26 cellular contexts compared by ENCODE assay signal in the genomic region with DNA sequence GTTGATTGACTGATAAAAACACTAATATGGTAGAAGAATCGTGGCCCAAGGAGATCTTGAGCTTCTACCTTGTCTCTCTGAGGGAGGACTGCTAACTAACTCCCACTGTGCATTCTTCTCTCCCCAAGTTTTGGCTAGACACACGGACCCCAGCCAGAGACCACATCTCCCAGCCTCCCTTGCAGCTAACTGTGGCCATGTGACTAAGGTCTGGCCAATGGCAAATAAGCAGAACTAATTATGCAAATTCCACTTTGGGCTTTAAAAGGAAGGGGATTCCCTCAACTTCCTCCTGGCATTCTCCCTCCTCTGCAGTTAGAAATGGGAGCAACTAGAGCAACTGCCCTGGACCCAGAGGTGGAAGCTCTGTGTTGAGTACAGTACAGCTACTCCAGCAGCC. TPM values are rescaled to one million over a fixed set of nuclear protein-coding genes. Genes with fewer than 3 reads are reported as not detected.
"Had no signal": no experiment of that assay in that cellular context is flagged by ENCODE, and none has a peak within 500 bp of the region (broad histone marks: within the 10 kb centered on the region; RNA-seq: fewer than 3 reads in every experiment).

No MANE protein-coding gene starts in this region.

- H3K27ac ChIP-seq: body of pancreas, cardiac muscle cell, esophagus squamous epithelium, gastrocnemius medialis, testis, uterus had no signal

- H3K4me3 ChIP-seq: body of pancreas, cardiac muscle cell, esophagus squamous epithelium, gastrocnemius medialis, testis, uterus had no signal

- H3K27me3 Mint-ChIP-seq: activated CD4-positive, alpha-beta memory T cell treated with anti-CD3 and anti-CD28 coated beads, Interleukin-2, amount 10 ng/mL, durations not matched to agents 7 days and 5 days; activated CD4-positive, alpha-beta T cell treated with anti-CD3 and anti-CD28 coated beads, Interleukin-2, amount 10 ng/mL, durations not matched to agents 24 days and 14 days; activated naive CD4-positive, alpha-beta T cell treated with anti-CD3 and anti-CD28 coated beads, Interleukin-2, amount 50 U/mL, for 24 hours had no signal

- DNase-seq: activated CD4-positive, alpha-beta memory T cell treated with anti-CD3 and anti-CD28 coated beads, Interleukin-2, amount 10 ng/mL, durations not matched to agents 7 days and 5 days; activated CD4-positive, alpha-beta T cell treated with anti-CD3 and anti-CD28 coated beads, Interleukin-2, amount 10 ng/mL, durations not matched to agents 24 days and 14 days; activated gamma-delta T cell treated with Interleukin-2 at 50 U/mL for 16 hours; anterior cingulate cortex; body of pancreas; cortex of kidney; endodermal cell; esophagus squamous epithelium; gastrocnemius medialis; hippocampal formation; left ventricle myocardium superior; mammary epithelial cell; midbrain; natural killer cell; retina; stimulated activated CD4-positive, alpha-beta T cell treated with anti-CD3 and anti-CD28 coated beads, Interleukin-4, amount 100 ng/mL, for 1 hour; stimulated activated naive CD4-positive, alpha-beta T cell; testis; trophoblast cell; uterus had no signal

- ATAC-seq: activated CD4-positive, CD25-positive, alpha-beta regulatory T cell treated with anti-CD3 and anti-CD28 coated beads, Interleukin-2, amount 50 U/mL, for 24 hours; body of pancreas; gastrocnemius medialis; left ventricle myocardium superior; natural killer cell had no signal

- H3K4me3 Mint-ChIP-seq: activated CD4-positive, alpha-beta memory T cell treated with anti-CD3 and anti-CD28 coated beads, Interleukin-2, amount 10 ng/mL, durations not matched to agents 7 days and 5 days; activated CD4-positive, alpha-beta T cell treated with anti-CD3 and anti-CD28 coated beads, Interleukin-2, amount 10 ng/mL, durations not matched to agents 24 days and 14 days; activated naive CD4-positive, alpha-beta T cell treated with anti-CD3 and anti-CD28 coated beads, Interleukin-2, amount 50 U/mL, for 24 hours; endodermal cell; natural killer cell had no signal

- H3K36me3 Mint-ChIP-seq: activated naive CD4-positive, alpha-beta T cell treated with anti-CD3 and anti-CD28 coated beads, Interleukin-2, amount 50 U/mL, for 24 hours; natural killer cell had no signal

- H3K36me3 ChIP-seq: cardiac muscle cell, esophagus squamous epithelium, gastrocnemius medialis, uterus had no signal

- H3K4me1 Mint-ChIP-seq: activated CD4-positive, alpha-beta memory T cell treated with anti-CD3 and anti-CD28 coated beads, Interleukin-2, amount 10 ng/mL, durations not matched to agents 7 days and 5 days; activated CD4-positive, alpha-beta T cell treated with anti-CD3 and anti-CD28 coated beads, Interleukin-2, amount 10 ng/mL, durations not matched to agents 24 days and 14 days; activated naive CD4-positive, alpha-beta T cell treated with anti-CD3 and anti-CD28 coated beads, Interleukin-2, amount 50 U/mL, for 24 hours; natural killer cell had no signal

- H3K27me3 ChIP-seq: body of pancreas, cardiac muscle cell, gastrocnemius medialis, testis, uterus had no signal

- H3K27ac Mint-ChIP-seq: activated CD4-positive, alpha-beta memory T cell treated with anti-CD3 and anti-CD28 coated beads, Interleukin-2, amount 10 ng/mL, durations not matched to agents 7 days and 5 days; activated CD4-positive, alpha-beta T cell treated with anti-CD3 and anti-CD28 coated beads, Interleukin-2, amount 10 ng/mL, durations not matched to agents 24 days and 14 days; activated naive CD4-positive, alpha-beta T cell treated with anti-CD3 and anti-CD28 coated beads, Interleukin-2, amount 50 U/mL, for 24 hours; endodermal cell; natural killer cell; progenitor cell of endocrine pancreas had no signal

- H3K9me3 ChIP-seq: body of pancreas, esophagus squamous epithelium, testis, uterus had no signal

- H3K9me3 Mint-ChIP-seq: activated CD4-positive, alpha-beta memory T cell treated with anti-CD3 and anti-CD28 coated beads, Interleukin-2, amount 10 ng/mL, durations not matched to agents 7 days and 5 days; activated naive CD4-positive, alpha-beta T cell treated with anti-CD3 and anti-CD28 coated beads, Interleukin-2, amount 50 U/mL, for 24 hours; natural killer cell had no signal

- H3K4me1 ChIP-seq: body of pancreas, esophagus squamous epithelium, gastrocnemius medialis, testis, uterus had no signal

RNA-seq across cellular contexts. Expression of gene BPIFA2, which starts 15.3 kb away (rescaled TPM):
- total RNA-seq: activated CD4-positive, alpha-beta memory T cell treated with anti-CD3 and anti-CD28 coated beads, Interleukin-2, amount 10 ng/mL, durations not matched to agents 7 days and 5 days; activated CD4-positive, alpha-beta T cell treated with anti-CD3 and anti-CD28 coated beads, Interleukin-2, amount 10 ng/mL, durations not matched to agents 24 days and 14 days; body of pancreas; cardiac muscle cell; cerebellum; endodermal cell; esophagus squamous epithelium; gastrocnemius medialis; left ventricle myocardium superior; mammary epithelial cell; natural killer cell; osteoblast; progenitor cell of endocrine pancreas; uterus had no signal
- polyA plus RNA-seq: cardiac muscle cell, mammary epithelial cell had no signal

RNA-seq across cellular contexts. Expression of gene BPIFA3, which starts 33.9 kb away (rescaled TPM):
- total RNA-seq: activated CD4-positive, alpha-beta memory T cell treated with anti-CD3 and anti-CD28 coated beads, Interleukin-2, amount 10 ng/mL, durations not matched to agents 7 days and 5 days; activated CD4-positive, alpha-beta T cell treated with anti-CD3 and anti-CD28 coated beads, Interleukin-2, amount 10 ng/mL, durations not matched to agents 24 days and 14 days; body of pancreas; cardiac muscle cell; cerebellum; endodermal cell; esophagus squamous epithelium; gastrocnemius medialis; left ventricle myocardium superior; mammary epithelial cell; natural killer cell; osteoblast; progenitor cell of endocrine pancreas; uterus had no signal
- polyA plus RNA-seq: cardiac muscle cell, mammary epithelial cell had no signal

RNA-seq across cellular contexts. Expression of gene BPIFA1, which starts 52.5 kb away (rescaled TPM):
- total RNA-seq: activated CD4-positive, alpha-beta memory T cell treated with anti-CD3 and anti-CD28 coated beads, Interleukin-2, amount 10 ng/mL, durations not matched to agents 7 days and 5 days; activated CD4-positive, alpha-beta T cell treated with anti-CD3 and anti-CD28 coated beads, Interleukin-2, amount 10 ng/mL, durations not matched to agents 24 days and 14 days; body of pancreas; cardiac muscle cell; cerebellum; esophagus squamous epithelium; gastrocnemius medialis; left ventricle myocardium superior; mammary epithelial cell; natural killer cell; osteoblast; progenitor cell of endocrine pancreas; testis; uterus had no signal
- polyA plus RNA-seq: cardiac muscle cell, mammary epithelial cell had no signal
